In genomic region chr11:102410382-102410784, GRCh38 we compare ENCODE assay signal across 13 cellular contexts. TPM values are rescaled to one million over a fixed set of nuclear protein-coding genes. Genes with fewer than 3 reads are reported as not detected.
A peak's percentile ranks its signal among the peaks of the same experiment; 100 is the strongest.
DNase-seq lines count a peak whose midpoint lies in the region; ATAC-seq and TF ChIP-seq lines count a peak whose summit lies in the region.
"Had no signal": no experiment of that assay in that cellular context is flagged by ENCODE, and none has a peak within 500 bp of the region (broad histone marks: within the 10 kb centered on the region; RNA-seq: fewer than 3 reads in every experiment).

No MANE protein-coding gene starts in this region.

- H3K27me3 Mint-ChIP-seq in activated T-cell treated with anti-CD3 and anti-CD28 coated beads, Interleukin-2, amount 50 U/mL, for 72 hours (ENCODE audit: low read depth), result no peaks in the 10 kb centered on the region
- H3K27me3 Mint-ChIP-seq in T-helper 17 cell, result no peaks in the 10 kb centered on the region
- H3K27me3 Mint-ChIP-seq: naive B cell had no signal

- H3K27ac Mint-ChIP-seq in activated T-cell treated with anti-CD3 and anti-CD28 coated beads, Interleukin-2, amount 50 U/mL, for 72 hours, result peak overlapping the region; percentile 2
- H3K27ac Mint-ChIP-seq in T-helper 17 cell, result peak overlapping the region; percentile 9

- H3K4me1 Mint-ChIP-seq in activated T-cell treated with anti-CD3 and anti-CD28 coated beads, Interleukin-2, amount 50 U/mL, for 72 hours (ENCODE audit: low read depth), result peaks cover 80% of the 10 kb centered on the region
- peaks cover 66% of the 10 kb centered on the region for H3K4me1 Mint-ChIP-seq in T-helper 17 cell

- H3K4me3 Mint-ChIP-seq in activated T-cell treated with anti-CD3 and anti-CD28 coated beads, Interleukin-2, amount 50 U/mL, for 72 hours, result no peak overlapping the region
- no peak overlapping the region for H3K4me3 Mint-ChIP-seq in T-helper 17 cell
- H3K4me3 Mint-ChIP-seq: naive B cell had no signal

- H3K79me2 ChIP-seq in smooth muscle cell (ENCODE audit: low read depth), result peaks cover 13% of the 10 kb centered on the region

- H3K9me3 Mint-ChIP-seq in activated T-cell treated with anti-CD3 and anti-CD28 coated beads, Interleukin-2, amount 50 U/mL, for 72 hours, result peaks cover 0 to 2% of the 10 kb centered on the region in 2 donors
- H3K9me3 Mint-ChIP-seq: naive B cell had no signal

- H3K36me3 Mint-ChIP-seq in activated T-cell treated with anti-CD3 and anti-CD28 coated beads, Interleukin-2, amount 50 U/mL, for 72 hours (ENCODE audit: insufficient read depth in 2 of 2), result peaks cover 9 to 25% of the 10 kb centered on the region in 2 donors
- peaks cover 3% of the 10 kb centered on the region for H3K36me3 Mint-ChIP-seq in T-helper 17 cell (ENCODE audit: low read depth)

- H3K27ac ChIP-seq in smooth muscle cell (ENCODE audit: low read depth), result peak overlapping the region; percentile 76
- H3K27ac ChIP-seq in caudate nucleus (ENCODE audit: low read depth, low read length), result no peak overlapping the region
- H3K27ac ChIP-seq: PC-9 had no signal

- TF ChIP-seq CTCF in smooth muscle cell (IDR thresholded peaks at IDR 0.05; ENCODE audit: borderline replicate concordance, insufficient read depth, poor library complexity, severe bottlenecking), result no peak

- no peak overlapping the region for H2AFZ ChIP-seq in smooth muscle cell (ENCODE audit: low read depth)
- H2AFZ ChIP-seq: PC-9 had no signal

- H3K9me3 ChIP-seq in T-helper 17 cell (ENCODE audit: control insufficient read depth, low read length, poor library complexity, severe bottlenecking) (no peaks in the 10 kb centered on the region), smooth muscle cell (replicated peaks; ENCODE audit: low read depth) (no peaks in the 10 kb centered on the region)

- H3K36me3 ChIP-seq in smooth muscle cell (ENCODE audit: low read depth), result no peaks in the 10 kb centered on the region

- no peak overlapping the region for H3K9ac ChIP-seq in smooth muscle cell (ENCODE audit: low read depth)

- H4K20me1 ChIP-seq in smooth muscle cell (ENCODE audit: low read depth), result peaks cover 6% of the 10 kb centered on the region

- H3K4me3 ChIP-seq in smooth muscle cell, result no peak overlapping the region
- H3K4me3 ChIP-seq: PC-9 had no signal

- H3K4me2 ChIP-seq in smooth muscle cell, result peak overlapping the region; percentile 74
- H3K4me2 ChIP-seq: PC-9 had no signal

- no peak for ATAC-seq in activated T-cell treated with anti-CD3 and anti-CD28 coated beads, Interleukin-2, amount 50 U/mL, for 72 hours (replicated peaks in 1 of 2)
- ATAC-seq in T-helper 17 cell, result no peak
- no peak for ATAC-seq in HG02884 (IDR thresholded peaks at IDR 0.05; ENCODE audit: unreplicated experiment)

- DNase-seq in activated T-cell treated with anti-CD3 and anti-CD28 coated beads, Interleukin-2, amount 50 U/mL, for 72 hours, result no peak
- DNase-seq in activated T-cell treated with anti-CD3 and anti-CD28 coated beads, Interleukin-2, amount 50 U/mL, for 1 hour, result no peak
- DNase-seq in T-helper 17 cell, result no peak
- peak; percentile 8 for DNase-seq in glomerular visceral epithelial cell (ENCODE audit: extremely low spot score)
- no peak for DNase-seq in smooth muscle cell (lab: John Stamatoyannopoulos, UW; ENCODE audit: unreplicated experiment)
- DNase-seq in caudate nucleus (lab: John Stamatoyannopoulos, UW), result no peak
- no peak for DNase-seq in MV-4-11 (lab: John Stamatoyannopoulos, UW)
- DNase-seq: AML-193; naive B cell; NCI-H1694; stimulated activated CD4-positive, alpha-beta T cell treated with anti-CD3 and anti-CD28 coated beads, Interleukin-15, amount 100 ng/mL, for 24 hours had no signal

- WGBS in smooth muscle cell (ENCODE audit: low lambda C conversion rate), result 11% methylated on average over 5 of the region's 5 CpGs

- no peaks in the 10 kb centered on the region for H3K4me1 ChIP-seq in smooth muscle cell (ENCODE audit: low read depth)

- H3F3A ChIP-seq in smooth muscle cell (ENCODE audit: low read depth), result peaks cover 13% of the 10 kb centered on the region

- no peaks in the 10 kb centered on the region for H3K27me3 ChIP-seq in smooth muscle cell (ENCODE audit: low read depth)

RNA-seq across cellular contexts. Expression of gene TMEM123, which starts 42.2 kb away (rescaled TPM):
- total RNA-seq in activated T-cell treated with anti-CD3 and anti-CD28 coated beads, Interleukin-2, amount 50 U/mL, for 72 hours, result 100 to 1,000 TPM; 279 to 347 TPM
- 100 to 1,000 TPM; 372 to 400 TPM for total RNA-seq in T-helper 17 cell
- 77.6 and 78.8 TPM in 2 replicates for total RNA-seq in smooth muscle cell
- 38.8 and 55.8 TPM in 2 replicates for polyA plus RNA-seq in smooth muscle cell
